ENCODE assay signal across 8 cellular contexts in genomic region chr2:151410485-151410833, GRCh38. TPM values are rescaled to one million over a fixed set of nuclear protein-coding genes. Genes with fewer than 3 reads are reported as not detected.
DNase-seq lines count a peak whose midpoint lies in the region; ATAC-seq and TF ChIP-seq lines count a peak whose summit lies in the region.

No MANE protein-coding gene starts in this region.

- H2AFZ ChIP-seq in OCI-LY1 (ENCODE audit: low read length): no peak overlapping the region

- peaks cover 19% of the 10 kb centered on the region for H3K79me2 ChIP-seq in OCI-LY1 (ENCODE audit: insufficient read depth, low read length)

- no peaks in the 10 kb centered on the region for H3K27me3 ChIP-seq in OCI-LY1 (ENCODE audit: insufficient read depth, low read length)

- peaks cover 4% of the 10 kb centered on the region for H3K4me1 Mint-ChIP-seq in glutamatergic neuron (ENCODE audit: low read depth, unreplicated experiment)

- H3K27me3 Mint-ChIP-seq in glutamatergic neuron (ENCODE audit: unreplicated experiment): peaks cover 2% of the 10 kb centered on the region

- peaks cover 15% of the 10 kb centered on the region for H3K4me1 ChIP-seq in OCI-LY1 (ENCODE audit: insufficient read depth, low read length, severe bottlenecking)

- H3K36me3 Mint-ChIP-seq in glutamatergic neuron (ENCODE audit: unreplicated experiment): no peaks in the 10 kb centered on the region

- H3K36me3 ChIP-seq in OCI-LY1 (ENCODE audit: insufficient read depth, low read length): peaks cover 41% of the 10 kb centered on the region

- H3K4me2 ChIP-seq in OCI-LY1 (ENCODE audit: low read length): peak overlapping the region; percentile 89

- TF ChIP-seq CTCF in OCI-LY1 (IDR thresholded peaks at IDR 0.05; ENCODE audit: low read length) (no peak), glutamatergic neuron (IDR thresholded peaks at IDR 0.05; ENCODE audit: partially characterized antibody, unreplicated experiment) (no peak)

- H3K27ac Mint-ChIP-seq in glutamatergic neuron (ENCODE audit: unreplicated experiment): peak overlapping the region; percentile 91

- H3K9me3 ChIP-seq in OCI-LY1 (ENCODE audit: low read length): no peaks in the 10 kb centered on the region

- no peaks in the 10 kb centered on the region for H4K20me1 ChIP-seq in OCI-LY1 (ENCODE audit: insufficient read depth, low read length)

- DNase-seq in AG08395 (ENCODE audit: low spot score) (peak; percentile 22), activated gamma-delta T cell (lab: John Stamatoyannopoulos, UW) (peak; percentile 19), glutamatergic neuron (peak; percentile 27), renal cortical epithelial cell (ENCODE audit: low read depth) (peak; percentile 15), medulla oblongata (ENCODE audit: extremely low spot score) (no peak)

- ATAC-seq in GM18870 (IDR thresholded peaks at IDR 0.05; ENCODE audit: unreplicated experiment): peak; percentile 26
- peak; percentile 43 for ATAC-seq in HG03135 (IDR thresholded peaks at IDR 0.05; ENCODE audit: unreplicated experiment)

- peak overlapping the region; percentile 77 for H3K27ac ChIP-seq in OCI-LY1 (ENCODE audit: low read depth, low read length, poor library complexity, severe bottlenecking)

- no peaks in the 10 kb centered on the region for H3K9me3 Mint-ChIP-seq in glutamatergic neuron (ENCODE audit: unreplicated experiment)

- peak overlapping the region; percentile 98 for H3K4me3 Mint-ChIP-seq in glutamatergic neuron (ENCODE audit: unreplicated experiment)

- no peaks in the 10 kb centered on the region for H3F3A ChIP-seq in OCI-LY1 (ENCODE audit: insufficient read depth, low read length)

- H3K9ac ChIP-seq in OCI-LY1 (ENCODE audit: low read length): peak overlapping the region; percentile 86

- no peaks in the 10 kb centered on the region for H3K9me2 ChIP-seq in OCI-LY1 (ENCODE audit: low read depth, low read length)

- H3K4me3 ChIP-seq in OCI-LY1 (ENCODE audit: low read depth, low read length, poor library complexity, severe bottlenecking): peak overlapping the region; percentile 96

RNA-seq across cellular contexts. Expression of gene RIF1, which starts 0.8 kb away (rescaled TPM):
- 31.6 TPM for total RNA-seq in glutamatergic neuron (ENCODE audit: unreplicated experiment)
- total RNA-seq in renal cortical epithelial cell: 36.5 and 41.8 TPM in 2 replicates

RNA-seq across cellular contexts. Expression of gene TNFAIP6, which starts 53.1 kb away (rescaled TPM):
- not detected for total RNA-seq in glutamatergic neuron (ENCODE audit: unreplicated experiment)
- total RNA-seq in renal cortical epithelial cell: 1.8 and 9.4 TPM in 2 replicates
